ENCODE assay signal across 22 cellular contexts in genomic region chr7:138492423-138492822, GRCh38. TPM values are rescaled to one million over a fixed set of nuclear protein-coding genes. Genes with fewer than 3 reads are reported as not detected.
A peak's percentile ranks its signal among the peaks of the same experiment; 100 is the strongest.
DNase-seq lines count a peak whose midpoint lies in the region; ATAC-seq and TF ChIP-seq lines count a peak whose summit lies in the region.
"Had no signal": no experiment of that assay in that cellular context is flagged by ENCODE, and none has a peak within 500 bp of the region (broad histone marks: within the 10 kb centered on the region; RNA-seq: fewer than 3 reads in every experiment).

No MANE protein-coding gene starts in this region.

- H3K56ac ChIP-seq in H9 (ENCODE audit: insufficient read length, low read depth, low read length): no peak overlapping the region

- no peaks in the 10 kb centered on the region for H3K27me3 ChIP-seq in H9 (ENCODE audit: insufficient read depth, low read length)
- H3K27me3 ChIP-seq in trophoblast cell (ENCODE audit: insufficient read depth, low read length): no peaks in the 10 kb centered on the region
- no peaks in the 10 kb centered on the region for H3K27me3 ChIP-seq in aorta (ENCODE audit: control insufficient read depth in 1 of 2, insufficient read depth in 2 of 2, low read length in 1 of 2)
- H3K27me3 ChIP-seq: BLaER1 had no signal

- H3K23ac ChIP-seq in H9 (ENCODE audit: insufficient read length, low read depth, low read length): no peak overlapping the region
- H3K23ac ChIP-seq in trophoblast cell (ENCODE audit: low read length): no peak overlapping the region

- H3K4me1 ChIP-seq in H9 (ENCODE audit: insufficient read depth, low read length) (no peaks in the 10 kb centered on the region; the same call in 1 of the 2 replicates), trophoblast cell (ENCODE audit: control insufficient read depth in 1 of 2, insufficient read depth in 2 of 2, low read length in 2 of 2) (peaks cover 0 to 2% of the 10 kb centered on the region in 2 experiments), aorta (ENCODE audit: control insufficient read depth in 1 of 2, insufficient read depth in 2 of 2, low read length in 2 of 2) (no peaks in the 10 kb centered on the region)
- H3K4me1 ChIP-seq: BLaER1 had no signal

- H4K8ac ChIP-seq in H9 (replicated peaks; ENCODE audit: insufficient read length, low read depth, low read length) (no peak overlapping the region), trophoblast cell (ENCODE audit: low read depth, low read length) (no peak overlapping the region)

- intact Hi-C loops in CD14-positive monocyte (cut with micrococcal nuclease): no loop called here
- intact Hi-C loops in aorta (cut with DNase I): no loop called here
- intact Hi-C loops in activated T-helper 2 cell treated with anti-CD3 and anti-CD28 coated beads, Interferon-gamma antibody, Interleukin-2, Interleukin-4, amounts not matched to agents 10 μg/mL and 5 μg/mL and 100 μg/mL, durations not matched to agents 14 hours and 24 hours and 36 hours (cut with micrococcal nuclease): no loop called here

- H3T11ph ChIP-seq in H9 (ENCODE audit: low read length): no peak overlapping the region

- H3K23me2 ChIP-seq in H9 (ENCODE audit: insufficient read length, low read depth, low read length, poor library complexity, severe bottlenecking): no peaks in the 10 kb centered on the region

- no CpG with 5 or more reads among the region's 4 CpGs for WGBS in H9 (ENCODE audit: extremely low coverage, insufficient read length, low lambda C conversion rate)
- no CpG with 5 or more reads among the region's 4 CpGs for WGBS in trophoblast cell (ENCODE audit: extremely low coverage, insufficient coverage, insufficient read length)
- 77% methylated on average over 4 of the region's 4 CpGs for WGBS in aorta, 2 donors

- no peak overlapping the region for H3K4ac ChIP-seq in H9 (ENCODE audit: low read depth, low read length)
- no peak overlapping the region for H3K4ac ChIP-seq in trophoblast cell (ENCODE audit: low read depth, low read length)

- ATAC-seq in activated naive CD8-positive, alpha-beta T cell treated with anti-CD3 and anti-CD28 coated beads, Interleukin-2, amount 50 U/mL, for 24 hours: no peak
- ATAC-seq in aorta (ENCODE audit: low FRiP score): no peak
- ATAC-seq: GM12878, GM23338 had no signal

- no peak overlapping the region for H3K4me3 Mint-ChIP-seq in activated naive CD8-positive, alpha-beta T cell
- no peak overlapping the region for H3K4me3 Mint-ChIP-seq in activated naive CD8-positive, alpha-beta T cell treated with anti-CD3 and anti-CD28 coated beads, Interleukin-2, amount 50 U/mL, for 24 hours
- no peak overlapping the region for H3K4me3 Mint-ChIP-seq in H9
- no peak overlapping the region for H3K4me3 Mint-ChIP-seq in mesothelial cell of epicardium
- H3K4me3 Mint-ChIP-seq in CD14-positive monocyte: no peak overlapping the region
- H3K4me3 Mint-ChIP-seq in activated T-helper 2 cell treated with anti-CD3 and anti-CD28 coated beads, Interferon-gamma antibody, Interleukin-2, Interleukin-4, amounts not matched to agents 10 μg/mL and 5 μg/mL and 100 μg/mL, durations not matched to agents 14 hours and 24 hours and 36 hours (ENCODE audit: low read depth): no peak overlapping the region
- H3K4me3 Mint-ChIP-seq: B cell; CD4-positive, alpha-beta T cell; GM23338; HFFc6 had no signal

- H3K4me2 ChIP-seq in H9 (ENCODE audit: insufficient read depth, insufficient read length, low read length) (no peak overlapping the region), trophoblast cell (ENCODE audit: low read length) (no peak overlapping the region)
- H3K4me2 ChIP-seq: BLaER1, GM23338 had no signal

- H3K9me3 Mint-ChIP-seq in activated naive CD8-positive, alpha-beta T cell (ENCODE audit: low read depth): peaks cover 13% of the 10 kb centered on the region
- H3K9me3 Mint-ChIP-seq in activated naive CD8-positive, alpha-beta T cell treated with anti-CD3 and anti-CD28 coated beads, Interleukin-2, amount 50 U/mL, for 24 hours: peaks cover 15% of the 10 kb centered on the region
- no peaks in the 10 kb centered on the region for H3K9me3 Mint-ChIP-seq in H9
- H3K9me3 Mint-ChIP-seq in mesothelial cell of epicardium: peaks cover 34% of the 10 kb centered on the region
- peaks cover 0 to 4% (median 0%) of the 10 kb centered on the region in 7 donors for H3K9me3 Mint-ChIP-seq in CD14-positive monocyte
- peaks cover 7% of the 10 kb centered on the region for H3K9me3 Mint-ChIP-seq in activated T-helper 2 cell treated with anti-CD3 and anti-CD28 coated beads, Interferon-gamma antibody, Interleukin-2, Interleukin-4, amounts not matched to agents 10 μg/mL and 5 μg/mL and 100 μg/mL, durations not matched to agents 14 hours and 24 hours and 36 hours
- H3K9me3 Mint-ChIP-seq: CD4-positive, alpha-beta T cell; GM23338; HFFc6 had no signal

- H3K36me3 ChIP-seq in trophoblast cell (ENCODE audit: control insufficient read depth in 1 of 2, insufficient read depth in 2 of 2, low read length in 2 of 2) (peaks cover 0 to 7% of the 10 kb centered on the region in 2 experiments), aorta (ENCODE audit: control insufficient read depth in 1 of 2, insufficient read depth in 2 of 2, low read length in 1 of 2) (no peaks in the 10 kb centered on the region)

- H3K18ac ChIP-seq in H9 (ENCODE audit: insufficient read length, low read depth, low read length) (no peak overlapping the region), trophoblast cell (ENCODE audit: low read length) (no peak overlapping the region)

- no peak overlapping the region for H4K12ac ChIP-seq in trophoblast cell (ENCODE audit: low read depth, low read length)

- H3K4me3 ChIP-seq in trophoblast cell (ENCODE audit: low read depth, low read length) (no peak overlapping the region), aorta (ENCODE audit: low read length in 2 of 2) (no peak overlapping the region)
- H3K4me3 ChIP-seq: BLaER1, GM12878, GM23338, HAP-1 had no signal

- H4K20me1 ChIP-seq in H9 (ENCODE audit: control insufficient read depth, insufficient read depth, insufficient read length): no peaks in the 10 kb centered on the region

- H4K91ac ChIP-seq in H9 (ENCODE audit: insufficient read length, low read depth, low read length) (no peak overlapping the region), trophoblast cell (ENCODE audit: low read depth, low read length) (no peak overlapping the region)

- no peak overlapping the region for H2BK20ac ChIP-seq in H9 (ENCODE audit: low read depth, low read length, poor library complexity, severe bottlenecking)

- no peak overlapping the region for H2BK15ac ChIP-seq in H9 (ENCODE audit: low read depth, low read length)

- H3K79me1 ChIP-seq in H9 (ENCODE audit: insufficient read depth, low read depth, low read length, poor library complexity, severe bottlenecking) (no peaks in the 10 kb centered on the region), trophoblast cell (ENCODE audit: low read length) (no peaks in the 10 kb centered on the region)

- H3K27ac Mint-ChIP-seq in activated naive CD8-positive, alpha-beta T cell: peak overlapping the region; percentile 65
- no peak overlapping the region for H3K27ac Mint-ChIP-seq in activated naive CD8-positive, alpha-beta T cell treated with anti-CD3 and anti-CD28 coated beads, Interleukin-2, amount 50 U/mL, for 24 hours
- H3K27ac Mint-ChIP-seq in H9 (peak overlapping the region in 2 of 3 experiments; percentile 29 to 50; a peak in 2 of 7 replicates), mesothelial cell of epicardium (peak overlapping the region; percentile 7), CD14-positive monocyte (no peak overlapping the region)
- no peak overlapping the region for H3K27ac Mint-ChIP-seq in activated T-helper 2 cell treated with anti-CD3 and anti-CD28 coated beads, Interferon-gamma antibody, Interleukin-2, Interleukin-4, amounts not matched to agents 10 μg/mL and 5 μg/mL and 100 μg/mL, durations not matched to agents 14 hours and 24 hours and 36 hours
- H3K27ac Mint-ChIP-seq: B cell; CD4-positive, alpha-beta T cell; HFFc6 had no signal

- no peak for TF ChIP-seq CTCF in H9 (conservative IDR thresholded peaks at IDR 0.05)
- no peak for TF ChIP-seq CTCF in mesothelial cell of epicardium (IDR thresholded peaks at IDR 0.05; ENCODE audit: unreplicated experiment)
- TF ChIP-seq CTCF in CD14-positive monocyte (IDR thresholded peaks at IDR 0.05): no peak

- no peak for DNase-seq in activated naive CD8-positive, alpha-beta T cell treated with anti-CD3 and anti-CD28 coated beads, Interleukin-2, amount 50 U/mL, for 24 hours
- DNase-seq in H9 (no peak), mesothelial cell of epicardium (ENCODE audit: low spot score in 2 of 2, unreplicated experiment in 2 of 2) (no peak), trophoblast cell (no peak), CD14-positive monocyte (ENCODE audit: low spot score) (no peak), aorta (no peak)
- no peak for DNase-seq in activated T-helper 2 cell treated with anti-CD3 and anti-CD28 coated beads, Interferon-gamma antibody, Interleukin-2, Interleukin-4, amounts not matched to agents 10 μg/mL and 5 μg/mL and 100 μg/mL, durations not matched to agents 14 hours and 24 hours and 36 hours (ENCODE audit: low spot score)
- DNase-seq: CD4-positive, alpha-beta T cell; CD8-positive, alpha-beta memory T cell; DMS 273 treated with DMSO at 0.1 percent for 48 hours; DMS79; EL; GDM1; HFFc6 had no signal

- H2BK12ac ChIP-seq in H9 (ENCODE audit: insufficient read length, low read depth, low read length) (no peak overlapping the region), trophoblast cell (ENCODE audit: low read length) (no peak overlapping the region)

- H4K5ac ChIP-seq in H9 (ENCODE audit: insufficient read length, low read depth, low read length): no peak overlapping the region

- H3K27ac ChIP-seq in H9 (ENCODE audit: insufficient read length, low read depth, low read length): no peak overlapping the region
- H3K27ac ChIP-seq in trophoblast cell (ENCODE audit: low read depth, low read length): no peak overlapping the region
- no peak overlapping the region for H3K27ac ChIP-seq in aorta (ENCODE audit: low read depth in 1 of 2, low read length in 2 of 2)
- H3K27ac ChIP-seq: 22Rv1, BLaER1, C4-2B had no signal

- no peak overlapping the region for H3K9ac ChIP-seq in H9 (ENCODE audit: extremely low read depth, insufficient read length, low read length)
- H3K9ac ChIP-seq in trophoblast cell (ENCODE audit: low read length): peak overlapping the region; percentile 76
- H3K9ac ChIP-seq: BLaER1 had no signal

- H3K36me3 Mint-ChIP-seq in activated naive CD8-positive, alpha-beta T cell: peaks cover 36% of the 10 kb centered on the region
- peaks cover 27% of the 10 kb centered on the region for H3K36me3 Mint-ChIP-seq in activated naive CD8-positive, alpha-beta T cell treated with anti-CD3 and anti-CD28 coated beads, Interleukin-2, amount 50 U/mL, for 24 hours (ENCODE audit: low read depth)
- H3K36me3 Mint-ChIP-seq in H9 (ENCODE audit: insufficient read depth in 1 of 3, low read depth in 3 of 3) (peaks cover 4 to 68% (median 60%) of the 10 kb centered on the region in 3 experiments; a peak in 5 of 7 replicates), mesothelial cell of epicardium (peaks cover 57% of the 10 kb centered on the region), CD14-positive monocyte (peaks cover 7 to 18% of the 10 kb centered on the region in 2 donors)
- peaks cover 45% of the 10 kb centered on the region for H3K36me3 Mint-ChIP-seq in activated T-helper 2 cell treated with anti-CD3 and anti-CD28 coated beads, Interferon-gamma antibody, Interleukin-2, Interleukin-4, amounts not matched to agents 10 μg/mL and 5 μg/mL and 100 μg/mL, durations not matched to agents 14 hours and 24 hours and 36 hours (ENCODE audit: low read depth)

- H3K79me2 ChIP-seq in H9 (ENCODE audit: insufficient read depth, low read length): peaks cover 76% of the 10 kb centered on the region
- H3K79me2 ChIP-seq in trophoblast cell (ENCODE audit: control insufficient read depth, insufficient read depth, low read length, poor library complexity): peaks cover 13% of the 10 kb centered on the region

- H2BK120ac ChIP-seq in H9 (ENCODE audit: low read depth, low read length, poor library complexity, severe bottlenecking): no peak overlapping the region
- H2BK120ac ChIP-seq in trophoblast cell (ENCODE audit: insufficient read depth, low read length, poor library complexity): no peak overlapping the region

- H2AK5ac ChIP-seq in H9 (ENCODE audit: insufficient read length, low read length) (no peak overlapping the region), trophoblast cell (ENCODE audit: low read length) (no peak overlapping the region)

- no peaks in the 10 kb centered on the region for H3K27me3 Mint-ChIP-seq in activated naive CD8-positive, alpha-beta T cell
- H3K27me3 Mint-ChIP-seq in activated naive CD8-positive, alpha-beta T cell treated with anti-CD3 and anti-CD28 coated beads, Interleukin-2, amount 50 U/mL, for 24 hours: no peaks in the 10 kb centered on the region
- H3K27me3 Mint-ChIP-seq in H9 (ENCODE audit: low read depth): no peaks in the 10 kb centered on the region
- no peaks in the 10 kb centered on the region for H3K27me3 Mint-ChIP-seq in mesothelial cell of epicardium (ENCODE audit: low read depth)
- no peaks in the 10 kb centered on the region for H3K27me3 Mint-ChIP-seq in CD14-positive monocyte (ENCODE audit: low read depth in 3 of 3)
- H3K27me3 Mint-ChIP-seq in activated T-helper 2 cell treated with anti-CD3 and anti-CD28 coated beads, Interferon-gamma antibody, Interleukin-2, Interleukin-4, amounts not matched to agents 10 μg/mL and 5 μg/mL and 100 μg/mL, durations not matched to agents 14 hours and 24 hours and 36 hours (ENCODE audit: low read depth): no peaks in the 10 kb centered on the region
- H3K27me3 Mint-ChIP-seq: B cell; CD4-positive, alpha-beta T cell had no signal

- H2BK5ac ChIP-seq in H9 (ENCODE audit: insufficient read length, low read length) (no peak overlapping the region), trophoblast cell (ENCODE audit: low read depth, low read length, poor library complexity) (no peak overlapping the region)

- H3K14ac ChIP-seq in H9 (ENCODE audit: insufficient read depth, low read length) (no peak overlapping the region), trophoblast cell (ENCODE audit: low read length) (no peak overlapping the region)

- peaks cover 75% of the 10 kb centered on the region for H3K4me1 Mint-ChIP-seq in activated naive CD8-positive, alpha-beta T cell (ENCODE audit: low read depth)
- peaks cover 49% of the 10 kb centered on the region for H3K4me1 Mint-ChIP-seq in activated naive CD8-positive, alpha-beta T cell treated with anti-CD3 and anti-CD28 coated beads, Interleukin-2, amount 50 U/mL, for 24 hours
- peaks cover 70 to 83% of the 10 kb centered on the region in 2 experiments for H3K4me1 Mint-ChIP-seq in H9
- H3K4me1 Mint-ChIP-seq in mesothelial cell of epicardium: peaks cover 15% of the 10 kb centered on the region
- peaks cover 34% of the 10 kb centered on the region for H3K4me1 Mint-ChIP-seq in CD14-positive monocyte
- H3K4me1 Mint-ChIP-seq in activated T-helper 2 cell treated with anti-CD3 and anti-CD28 coated beads, Interferon-gamma antibody, Interleukin-2, Interleukin-4, amounts not matched to agents 10 μg/mL and 5 μg/mL and 100 μg/mL, durations not matched to agents 14 hours and 24 hours and 36 hours (ENCODE audit: low read depth): peaks cover 12% of the 10 kb centered on the region

- H2AFZ ChIP-seq in H9 (ENCODE audit: low read length) (no peak overlapping the region), trophoblast cell (ENCODE audit: insufficient read depth, low read length, poor library complexity) (no peak overlapping the region)
- H2AFZ ChIP-seq: GM23338 had no signal

- no peaks in the 10 kb centered on the region for H3K9me3 ChIP-seq in H9 (ENCODE audit: control insufficient read depth, low read depth, low read length)
- H3K9me3 ChIP-seq in trophoblast cell (ENCODE audit: insufficient read depth, low read depth, low read length): no peaks in the 10 kb centered on the region
- no peaks in the 10 kb centered on the region for H3K9me3 ChIP-seq in aorta (ENCODE audit: control insufficient read depth, low read length)

RNA-seq across cellular contexts. Expression of gene TRIM24, which starts 32.4 kb away (rescaled TPM):
- total RNA-seq in H9 (2021): 255 and 260 TPM in 2 replicates
- total RNA-seq in mesothelial cell of epicardium: 85.3 to 89.3 TPM (median 86.6 TPM) in 3 replicates
- 111 and 117 TPM in 2 replicates for polyA plus RNA-seq in trophoblast cell (2013)
- polyA plus RNA-seq in CD14-positive monocyte: 1 to 10 TPM; 3.5 to 6.0 TPM
- 10 to 100 TPM; 12.1 to 13.8 TPM for total RNA-seq in aorta
- polyA plus RNA-seq in aorta: 1 to 10 TPM; 3.3 to 4.6 TPM
- total RNA-seq in activated T-helper 2 cell treated with anti-CD3 and anti-CD28 coated beads, Interferon-gamma antibody, Interleukin-2, Interleukin-4, amounts not matched to agents 10 μg/mL and 5 μg/mL and 100 μg/mL, durations not matched to agents 14 hours and 24 hours and 36 hours: 16.7 and 17.6 TPM in 2 replicates

Comparison
In these comparisons a context has a peak if more than half of its experiments do, and no peak if none do; other contexts are left out.
1. H3K27ac Mint-ChIP-seq: peak in activated naive CD8-positive, alpha-beta T cell (single experiment), H9 (2 of 3) and mesothelial cell of epicardium (single experiment); none in activated naive CD8-positive, alpha-beta T cell treated with anti-CD3 and anti-CD28 coated beads, Interleukin-2, amount 50 U/mL, for 24 hours (single experiment), CD14-positive monocyte (0 of 7) and activated T-helper 2 cell treated with anti-CD3 and anti-CD28 coated beads, Interferon-gamma antibody, Interleukin-2, Interleukin-4, amounts not matched to agents 10 μg/mL and 5 μg/mL and 100 μg/mL, durations not matched to agents 14 hours and 24 hours and 36 hours (single experiment).